Comparison of ENCODE assay signal across 11 cellular contexts in genomic region chr4:15725608-15726007, GRCh38. TPM values are rescaled to one million over a fixed set of nuclear protein-coding genes. Genes with fewer than 3 reads are reported as not detected.
"Had no signal": no experiment of that assay in that cellular context is flagged by ENCODE, and none has a peak within 500 bp of the region (broad histone marks: within the 10 kb centered on the region; RNA-seq: fewer than 3 reads in every experiment).

No MANE protein-coding gene starts in this region.

- H3K27ac Mint-ChIP-seq: activated naive CD8-positive, alpha-beta T cell; activated T-cell treated with anti-CD3 and anti-CD28 coated beads, Interleukin-2, amount 50 U/mL, for 24 hours; progenitor cell of endocrine pancreas had no signal

- H3K27ac ChIP-seq: brain microvascular endothelial cell, esophagus muscularis mucosa, tibial nerve had no signal

- DNase-seq: activated gamma-delta T cell; activated T-cell treated with anti-CD3 and anti-CD28 coated beads, Interleukin-2, amount 50 U/mL, for 24 hours; brain microvascular endothelial cell; heart left ventricle; right cardiac atrium; SK-N-SH had no signal

- H3K4me3 ChIP-seq: esophagus muscularis mucosa, heart left ventricle, smooth muscle cell, tibial nerve had no signal

- H3K4me3 Mint-ChIP-seq: activated naive CD8-positive, alpha-beta T cell; activated T-cell treated with anti-CD3 and anti-CD28 coated beads, Interleukin-2, amount 50 U/mL, for 24 hours had no signal

- H3K9me3 ChIP-seq: esophagus muscularis mucosa, heart left ventricle, SK-N-SH, tibial nerve had no signal

- H3K36me3 Mint-ChIP-seq: activated naive CD8-positive, alpha-beta T cell had no signal

- H3K4me1 ChIP-seq: tibial nerve had no signal

- H3K27me3 ChIP-seq: brain microvascular endothelial cell, esophagus muscularis mucosa, heart left ventricle, tibial nerve had no signal

- H3K27me3 Mint-ChIP-seq: activated T-cell treated with anti-CD3 and anti-CD28 coated beads, Interleukin-2, amount 50 U/mL, for 24 hours; progenitor cell of endocrine pancreas had no signal

- H3K4me2 ChIP-seq: SK-N-SH, smooth muscle cell had no signal

- H3K36me3 ChIP-seq: brain microvascular endothelial cell had no signal

- ATAC-seq: heart left ventricle, right cardiac atrium had no signal

- H3K9me2 ChIP-seq: SK-N-SH had no signal

- H3K9me3 Mint-ChIP-seq: activated T-cell treated with anti-CD3 and anti-CD28 coated beads, Interleukin-2, amount 50 U/mL, for 24 hours had no signal

RNA-seq across cellular contexts. Expression of gene CD38, which starts 52.5 kb away (rescaled TPM):
- total RNA-seq: progenitor cell of endocrine pancreas, smooth muscle cell had no signal
- polyA plus RNA-seq: smooth muscle cell had no signal
